Comparison of ENCODE assay signal across 8 cellular contexts in the genomic region with DNA sequence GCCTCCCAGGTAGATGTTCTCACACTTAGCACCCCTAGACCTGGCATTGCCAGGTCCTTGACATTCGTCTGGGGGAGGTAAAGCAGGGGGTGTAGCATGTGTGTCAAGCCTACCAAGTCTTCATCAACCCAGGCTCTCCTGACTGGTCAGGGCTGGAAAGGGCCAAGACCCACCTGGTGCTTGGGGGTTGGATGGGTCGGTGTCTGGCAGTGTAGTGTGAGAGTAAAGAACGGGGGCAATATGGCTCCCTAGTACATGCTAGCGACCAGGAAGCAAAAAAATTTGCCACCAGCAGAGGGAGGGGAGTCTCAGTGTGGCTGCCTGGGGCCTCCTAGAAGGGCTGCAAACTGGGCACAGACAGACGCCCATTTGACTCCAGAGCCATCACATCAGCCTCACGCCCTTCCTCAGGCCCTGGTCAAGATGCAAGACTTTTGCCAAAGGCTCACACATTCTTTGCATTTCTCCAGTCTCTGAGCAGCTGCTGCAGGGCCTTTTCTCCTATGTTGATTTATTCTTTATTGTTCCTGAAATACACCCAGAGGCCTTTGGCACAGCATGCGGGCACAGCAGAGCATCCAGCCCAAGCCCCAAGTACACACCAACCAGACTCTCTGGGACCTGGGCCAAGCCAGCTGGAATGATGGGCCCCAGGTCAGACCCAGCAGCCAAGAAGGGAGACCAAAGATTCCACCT. TPM values are rescaled to one million over a fixed set of nuclear protein-coding genes. Genes with fewer than 3 reads are reported as not detected.
DNase-seq lines count a peak whose midpoint lies in the region; ATAC-seq, FAIRE-seq and TF ChIP-seq lines count a peak whose summit lies in the region.

No MANE protein-coding gene starts in this region.

- DNase-seq in foreskin fibroblast (peak; percentile 46 to 83), prostate gland (ENCODE audit: low spot score) (peak; percentile 92), GM12892 (ENCODE audit: insufficient read length) (no peak)

- H3K27me3 ChIP-seq in HUES6 (ENCODE audit: control insufficient read depth, insufficient read depth, low read length) (no peaks in the 10 kb centered on the region), prostate gland (replicated peaks; ENCODE audit: insufficient read depth) (no peaks in the 10 kb centered on the region)

- H3K27ac ChIP-seq in C4-2B (peak overlapping the region; percentile 94), HUES6 (ENCODE audit: low read depth, low read length) (no peak overlapping the region), prostate gland (peak overlapping the region; percentile 83 to 95)

- FAIRE-seq in GM12892 (lab: Jason Lieb, UNC), result no peak

- no peak for ATAC-seq in activated T-helper 17 cell treated with anti-CD3 and anti-CD28 coated beads, Interleukin-2, amount 50 U/mL, for 72 hours (replicated peaks)
- no peak for ATAC-seq in HG02588 (IDR thresholded peaks at IDR 0.05; ENCODE audit: unreplicated experiment)
- no peak for ATAC-seq in HG03457 (IDR thresholded peaks at IDR 0.05; ENCODE audit: unreplicated experiment)

- H3K36me3 Mint-ChIP-seq in activated T-helper 17 cell treated with anti-CD3 and anti-CD28 coated beads, Interleukin-2, amount 50 U/mL, for 72 hours (ENCODE audit: low read depth), result peaks cover 87% of the 10 kb centered on the region

- H3K4me3 Mint-ChIP-seq in activated T-helper 17 cell treated with anti-CD3 and anti-CD28 coated beads, Interleukin-2, amount 50 U/mL, for 72 hours, result peak overlapping the region; percentile 91

- H3K9me3 ChIP-seq in HUES6 (ENCODE audit: control insufficient read depth, insufficient read depth, low read depth, low read length), result no peaks in the 10 kb centered on the region
- no peaks in the 10 kb centered on the region for H3K9me3 ChIP-seq in prostate gland

- H3K9ac ChIP-seq in HUES6 (ENCODE audit: low read length), result peak overlapping the region; percentile 64

- H3K4me3 ChIP-seq in HUES6 (ENCODE audit: low read depth, low read length), result no peak overlapping the region
- H3K4me3 ChIP-seq in foreskin fibroblast (ENCODE audit: low read depth in 1 of 2, low read length in 2 of 2), result no peak overlapping the region
- H3K4me3 ChIP-seq in prostate gland, result no peak overlapping the region

- intact Hi-C loops in prostate gland (cut with DNase I), result no loop called here

- TF ChIP-seq CTCF in C4-2B (conservative IDR thresholded peaks at IDR 0.05) (no peak; the same call in 1 of the 2 replicates), foreskin fibroblast (IDR thresholded peaks at IDR 0.05; ENCODE audit: low read depth, low read length) (peak; percentile 25), prostate gland (IDR thresholded peaks at IDR 0.05) (peak in 2 of 4 experiments; percentile 41 to 48)

- peaks cover 64% of the 10 kb centered on the region for H3K4me1 Mint-ChIP-seq in activated T-helper 17 cell treated with anti-CD3 and anti-CD28 coated beads, Interleukin-2, amount 50 U/mL, for 72 hours

- no peaks in the 10 kb centered on the region for H3K27me3 Mint-ChIP-seq in activated T-helper 17 cell treated with anti-CD3 and anti-CD28 coated beads, Interleukin-2, amount 50 U/mL, for 72 hours

- H3K4me1 ChIP-seq in HUES6 (ENCODE audit: control insufficient read depth, insufficient read depth, low read length) (peaks cover 70% of the 10 kb centered on the region), prostate gland (replicated peaks) (peaks cover 80% of the 10 kb centered on the region)

- TF ChIP-seq POLR2A in prostate gland (IDR thresholded peaks at IDR 0.05), result no peak
- TF ChIP-seq POLR2A in GM12892 (IDR thresholded peaks at IDR 0.05; ENCODE audit: low read depth, low read length), result no peak; the same call in none of the 2 replicates

- WGBS in prostate gland, result 23% methylated on average over 7 of the region's 7 CpGs

- H3K36me3 ChIP-seq in HUES6 (ENCODE audit: control insufficient read depth, insufficient read depth, low read length) (no peaks in the 10 kb centered on the region), prostate gland (no peaks in the 10 kb centered on the region)

- H3K9me3 Mint-ChIP-seq in activated T-helper 17 cell treated with anti-CD3 and anti-CD28 coated beads, Interleukin-2, amount 50 U/mL, for 72 hours, result no peaks in the 10 kb centered on the region

- peak overlapping the region; percentile 96 for H3K27ac Mint-ChIP-seq in activated T-helper 17 cell treated with anti-CD3 and anti-CD28 coated beads, Interleukin-2, amount 50 U/mL, for 72 hours

RNA-seq across cellular contexts. Expression of a gene that starts 38.3 kb away (rescaled TPM):
- total RNA-seq in activated T-helper 17 cell treated with anti-CD3 and anti-CD28 coated beads, Interleukin-2, amount 50 U/mL, for 72 hours, result 10 to 100 TPM; 37.3 to 41.2 TPM
- 10 to 100 TPM; 18.6 to 62.7 TPM for total RNA-seq in prostate gland
- 13.3 TPM for polyA plus RNA-seq in GM12892 (2012; ENCODE audit: missing spikeins)
